16 cellular contexts compared by ENCODE assay signal in the genomic region with DNA sequence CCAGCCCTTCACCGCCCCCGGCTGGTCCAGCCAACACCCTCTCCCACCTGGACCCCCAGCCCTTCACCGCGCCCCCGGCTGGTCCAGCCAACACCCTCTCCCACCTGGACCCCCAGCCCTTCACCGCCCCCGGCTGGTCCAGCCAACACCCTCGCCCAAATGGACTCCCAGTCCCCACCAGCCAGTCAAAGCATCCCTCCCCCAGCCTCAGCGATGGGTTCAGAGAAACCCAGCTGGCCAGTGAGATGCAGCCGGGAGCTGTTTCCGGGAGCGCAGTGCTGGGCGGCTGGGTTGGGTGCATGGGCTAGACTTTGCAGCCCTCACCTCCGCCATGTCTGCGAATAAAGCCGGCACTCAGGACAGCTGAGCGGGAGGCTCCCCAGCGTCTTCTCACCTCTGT. TPM values are rescaled to one million over a fixed set of nuclear protein-coding genes. Genes with fewer than 3 reads are reported as not detected.
"Had no signal": no experiment of that assay in that cellular context is flagged by ENCODE, and none has a peak within 500 bp of the region (broad histone marks: within the 10 kb centered on the region; RNA-seq: fewer than 3 reads in every experiment).

No MANE protein-coding gene starts in this region.

- DNase-seq: activated CD4-positive, alpha-beta T cell treated with anti-CD3 and anti-CD28 coated beads, Interleukin-2, amount 50 U/mL, for 4 hours; activated naive CD4-positive, alpha-beta T cell; activated T-cell treated with anti-CD3 and anti-CD28 coated beads for 4 hours; dermis blood vessel endothelial cell; hippocampal formation; left ventricle myocardium superior; nephron progenitor cell; stimulated activated CD4-positive, alpha-beta T cell treated with anti-CD3 and anti-CD28 coated beads, Interleukin-1b, Interleukin-23, amount 100 ng/mL, for 48 hours; T1000; thyroid gland had no signal

- H3K4me3 Mint-ChIP-seq: central memory CD8-positive, alpha-beta T cell; nephron progenitor cell had no signal

- H3K9me3 ChIP-seq: pancreas, thyroid gland had no signal

- H3K4me3 ChIP-seq: pancreas, thyroid gland had no signal

- H3K9me3 Mint-ChIP-seq: central memory CD8-positive, alpha-beta T cell; nephron progenitor cell had no signal

- H3K27me3 ChIP-seq: brain microvascular endothelial cell, pancreas, thyroid gland had no signal

- H3K27me3 Mint-ChIP-seq: central memory CD8-positive, alpha-beta T cell had no signal

- H3K4me1 ChIP-seq: pancreas, thyroid gland had no signal

- H3K27ac ChIP-seq: brain microvascular endothelial cell, pancreas, thyroid gland had no signal

- ATAC-seq: activated CD4-positive, CD25-positive, alpha-beta regulatory T cell treated with anti-CD3 and anti-CD28 coated beads, Interleukin-2, amount 50 U/mL, for 24 hours had no signal

- H3K36me3 ChIP-seq: brain microvascular endothelial cell, pancreas, thyroid gland had no signal

RNA-seq across cellular contexts. Expression of a gene that starts 18.8 kb away (rescaled TPM):
- total RNA-seq: dermis blood vessel endothelial cell, glomerular endothelial cell, kidney epithelial cell had no signal
